Comparison of ENCODE assay signal across 8 cellular contexts in genomic region chr6:153131037-153131981, GRCh38. TPM values are rescaled to one million over a fixed set of nuclear protein-coding genes. Genes with fewer than 3 reads are reported as not detected.
DNase-seq lines count a peak whose midpoint lies in the region; ATAC-seq, FAIRE-seq and TF ChIP-seq lines count a peak whose summit lies in the region.

Gene RGS17, minus strand, starts transcription at chr6:153131282. Its CDS starts 87,264 bp downstream, at chr6:153044018.

- TF ChIP-seq POLR2A in H1 (IDR thresholded peaks at IDR 0.05; ENCODE audit: control extremely low read depth in 1 of 2, low read depth in 2 of 2, low read length in 2 of 2): no peak

- H2BK20ac ChIP-seq in H1 (ENCODE audit: low read length): no peak within 1 kb of the TSS

- H2BK12ac ChIP-seq in H1 (ENCODE audit: low read depth, low read length): 0 out of 2 replicates have a peak within 1 kb of the TSS, but pooled peaks have one; percentile 33

- H3K56ac ChIP-seq in H1 (replicated peaks; ENCODE audit: insufficient read length, low read depth, low read length): no peak within 1 kb of the TSS

- H2BK120ac ChIP-seq in H1 (replicated peaks; ENCODE audit: low read depth, low read length): no peak within 1 kb of the TSS

- H3K23ac ChIP-seq in H1 (ENCODE audit: insufficient read length): no peak within 1 kb of the TSS

- H2AFZ ChIP-seq in H1 (ENCODE audit: low read length): peak within 1 kb of the TSS; percentile 89

- no peak for FAIRE-seq in H1 (lab: Jason Lieb, UNC)

- TF ChIP-seq RAD21 in H1 (IDR thresholded peaks at IDR 0.05 in 1 of 2, conservative IDR thresholded peaks at IDR 0.05 in 1 of 2; ENCODE audit: low read depth in 2 of 2, low read length in 2 of 2): no peak

- no peak within 1 kb of the TSS for H3K4ac ChIP-seq in H1 (replicated peaks; ENCODE audit: insufficient read length, low read depth, low read length)

- peak within 1 kb of the TSS; percentile 65; the same call in 1 of the 2 replicates for H2BK15ac ChIP-seq in H1 (ENCODE audit: low read length)

- CTCF ChIA-PET in H1 (lab: Charles Lee; ENCODE audit: partially characterized antibody): interaction anchor here (0.9 to 1.0 kb wide), 2 partner anchors 71 to 268 kb away, joined by 3 read pairs; no protein-coding TSS in a partner anchor

- H3K14ac ChIP-seq in H1 (ENCODE audit: insufficient read length): no peak within 1 kb of the TSS

- H3K27ac ChIP-seq in VCaP (peak within 1 kb of the TSS; percentile 81), H1 (ENCODE audit: low read depth, low read length) (no peak within 1 kb of the TSS), lung (ENCODE audit: low read depth in 1 of 2, low read length in 1 of 2) (peak within 1 kb of the TSS in 1 of 2 donors; percentile 26)

- H3K27me3 ChIP-seq in MG63 (peaks cover 10% of the 10 kb centered on the region), H1 (replicated peaks in 1 of 4; ENCODE audit: control insufficient read depth in 3 of 4, extremely low read depth in 1 of 4, insufficient read depth in 3 of 4, low read length in 3 of 4) (peaks cover 0 to 19% (median 8%) of the 10 kb centered on the region in 4 experiments; a peak in 5 of 7 replicates), lung (ENCODE audit: control insufficient read depth, insufficient read depth) (peaks cover 3% of the 10 kb centered on the region)

- H2BK5ac ChIP-seq in H1 (ENCODE audit: low read depth, low read length): peak within 1 kb of the TSS; percentile 66; the same call in 1 of the 2 replicates

- peak within 1 kb of the TSS; percentile 19 for H4K91ac ChIP-seq in H1 (replicated peaks; ENCODE audit: insufficient read length, low read length)

- peaks cover 0 to 5% of the 10 kb centered on the region in 2 experiments for H4K20me1 ChIP-seq in H1 (replicated peaks in 1 of 2; ENCODE audit: control insufficient read depth in 1 of 2, insufficient read depth in 2 of 2, low read length in 2 of 2)

- H3K23me2 ChIP-seq in H1 (ENCODE audit: low read depth, low read length): peaks cover 12% of the 10 kb centered on the region

- H3K4me3 ChIP-seq in GM08714 (ENCODE audit: low read length): peak within 1 kb of the TSS; percentile 70
- H3K4me3 ChIP-seq in MG63: peak within 1 kb of the TSS; percentile 66
- H3K4me3 ChIP-seq in H1 (ENCODE audit: extremely low read depth in 1 of 4, insufficient read depth in 2 of 4, low read depth in 3 of 4, low read length in 4 of 4): peak within 1 kb of the TSS; percentile 77 to 100 (median 86)
- H3K4me3 ChIP-seq in lung: peak within 1 kb of the TSS; percentile 36

- H3K4me3 Mint-ChIP-seq in stimulated activated naive B cell treated with anti-CD40 and anti-IgM and Interleukin-4, amounts not matched to agents 10 μg/mL and 1 μg/mL and 100 μg/mL, for 72 hours: peak within 1 kb of the TSS; percentile 79 to 85

- peak within 1 kb of the TSS; percentile 38 to 59 (median 48); a peak in 4 of 7 replicates for H3K9ac ChIP-seq in H1 (replicated peaks in 1 of 4; ENCODE audit: extremely low read depth in 1 of 4, low read depth in 3 of 4, low read length in 3 of 4)

- H3K36me3 ChIP-seq in MG63: no peaks in the 10 kb centered on the region
- H3K36me3 ChIP-seq in H1 (ENCODE audit: control insufficient read depth in 2 of 4, insufficient read depth in 4 of 4, low read length in 3 of 4): no peaks in the 10 kb centered on the region
- H3K36me3 ChIP-seq in lung (ENCODE audit: control insufficient read depth in 2 of 2, insufficient read depth in 2 of 2, low read length in 2 of 2): no peaks in the 10 kb centered on the region

- peak; percentile 49 for ATAC-seq in lung (ENCODE audit: insufficient read depth, low FRiP score)
- ATAC-seq in stimulated activated naive B cell treated with anti-CD40 and anti-IgM and Interleukin-4, amounts not matched to agents 10 μg/mL and 1 μg/mL and 100 μg/mL, for 72 hours (replicated peaks): peak; percentile 54 to 67

- peaks cover 14 to 24% of the 10 kb centered on the region in 2 donors for H3K4me1 Mint-ChIP-seq in stimulated activated naive B cell treated with anti-CD40 and anti-IgM and Interleukin-4, amounts not matched to agents 10 μg/mL and 1 μg/mL and 100 μg/mL, for 72 hours

- DNase-seq in H4 (ENCODE audit: low spot score) (peak; percentile 27), MG63 (peak; percentile 64), H1 (ENCODE audit: low read depth in 1 of 2, low spot score in 2 of 2) (peak; percentile 53 to 81), lung (ENCODE audit: low spot score) (peak; percentile 42), SIG-M5 treated with dmso at 0.1 percent for 504 hours (lab: John Stamatoyannopoulos, UW; ENCODE audit: unreplicated experiment) (no peak)
- no peak for DNase-seq in stimulated activated naive B cell treated with anti-CD40 and anti-IgM and Interleukin-4, amounts not matched to agents 10 μg/mL and 1 μg/mL and 100 μg/mL, for 72 hours

- no peaks in the 10 kb centered on the region; the same call in 1 of the 2 replicates for H3K79me1 ChIP-seq in H1 (ENCODE audit: low read depth, low read length)

- no peak for TF ChIP-seq EP300 in H1 (IDR thresholded peaks at IDR 0.05; ENCODE audit: borderline replicate concordance in 1 of 2, low read depth in 2 of 2, low read length in 2 of 2)

- peaks cover 0 to 5% (median under 1%) of the 10 kb centered on the region in 4 experiments; a peak in 1 of 7 replicates for H3K4me1 ChIP-seq in H1 (replicated peaks in 1 of 4; ENCODE audit: control insufficient read depth in 3 of 4, insufficient read depth in 4 of 4, low read length in 3 of 4)
- H3K4me1 ChIP-seq in lung (ENCODE audit: control insufficient read depth in 2 of 2, insufficient read depth in 2 of 2, low read length in 2 of 2): peaks cover 5 to 7% of the 10 kb centered on the region in 2 donors

- peak within 1 kb of the TSS; percentile 91 to 97 for H3K4me2 ChIP-seq in H1 (ENCODE audit: insufficient read depth in 1 of 2, low read depth in 2 of 2, low read length in 2 of 2)

- peaks cover 3 to 4% of the 10 kb centered on the region in 2 donors for H3K9me3 Mint-ChIP-seq in stimulated activated naive B cell treated with anti-CD40 and anti-IgM and Interleukin-4, amounts not matched to agents 10 μg/mL and 1 μg/mL and 100 μg/mL, for 72 hours

- H4K5ac ChIP-seq in H1 (ENCODE audit: insufficient read length, low read depth, low read length): peak within 1 kb of the TSS; percentile 78

- no peaks in the 10 kb centered on the region for H3K9me3 ChIP-seq in MG63
- H3K9me3 ChIP-seq in H1 (ENCODE audit: insufficient read depth in 2 of 2, low read depth in 1 of 2, low read length in 1 of 2): peaks cover 0 to 3% of the 10 kb centered on the region in 2 experiments; a peak in 1 of 4 replicates
- H3K9me3 ChIP-seq in lung (ENCODE audit: control insufficient read depth in 2 of 2, insufficient read depth in 1 of 2, low read length in 1 of 2): no peaks in the 10 kb centered on the region

- peak within 1 kb of the TSS; percentile 94 for H4K8ac ChIP-seq in H1 (ENCODE audit: extremely low read depth, insufficient read depth, low read length)

- TF ChIP-seq CTCF in VCaP (conservative IDR thresholded peaks at IDR 0.05) (no peak), H1 (IDR thresholded peaks at IDR 0.05; ENCODE audit: control extremely low read depth in 1 of 3, insufficient read depth in 1 of 3, low read depth in 1 of 3, low read length in 3 of 3) (no peak), lung (IDR thresholded peaks at IDR 0.05; ENCODE audit: control extremely low read depth, extremely low read depth) (no peak)

- WGBS in H1 (ENCODE audit: extremely low coverage in 1 of 2, insufficient coverage in 1 of 2, insufficient read length in 1 of 2, insufficient replicate concordance in 2 of 2, low coverage in 1 of 2, low lambda C conversion rate in 2 of 2, missing lambda C conversion rate in 1 of 2), 2 experiments: 4% methylated on average over 45 of the region's 89 CpGs; no CpG with 5 or more reads in 1 of the 2 experiments
- WGBS in lung, 2 donors: 4% methylated on average over 55 to 89 of the region's 89 CpGs

- H3K18ac ChIP-seq in H1 (ENCODE audit: extremely low read depth, low read length): peak within 1 kb of the TSS; percentile 48

- H3K36me3 Mint-ChIP-seq in stimulated activated naive B cell treated with anti-CD40 and anti-IgM and Interleukin-4, amounts not matched to agents 10 μg/mL and 1 μg/mL and 100 μg/mL, for 72 hours: no peaks in the 10 kb centered on the region

- H3K79me2 ChIP-seq in H1 (ENCODE audit: control insufficient read depth in 1 of 2, insufficient read depth in 2 of 2, low read length in 2 of 2): peaks cover 0 to 10% of the 10 kb centered on the region in 2 experiments; a peak in 2 of 4 replicates

- H3K27ac Mint-ChIP-seq in stimulated activated naive B cell treated with anti-CD40 and anti-IgM and Interleukin-4, amounts not matched to agents 10 μg/mL and 1 μg/mL and 100 μg/mL, for 72 hours: no peak within 1 kb of the TSS

- H2AK5ac ChIP-seq in H1 (ENCODE audit: low read depth, low read length): no peak within 1 kb of the TSS

- peaks cover 40 to 60% of the 10 kb centered on the region in 2 donors for H3K27me3 Mint-ChIP-seq in stimulated activated naive B cell treated with anti-CD40 and anti-IgM and Interleukin-4, amounts not matched to agents 10 μg/mL and 1 μg/mL and 100 μg/mL, for 72 hours

- POLR2A ChIA-PET in H1 (lab: Charles Lee; ENCODE audit: partially characterized antibody): interaction anchor here (1.2 kb wide), 1 partner anchor 72 kb away, joined by 3 read pairs; no protein-coding TSS in a partner anchor

TF ChIP-seq in H1, 55 proteins besides CTCF, POLR2A, EP300 and RAD21 (continues in another document):
- TF ChIP-seq RBBP5 (IDR thresholded peaks at IDR 0.05; ENCODE audit: borderline replicate concordance, low read depth, low read length): peak; percentile 6; the same call in 1 of the 2 replicates
- 0 out of 4 replicates have a peak, but pooled peaks of 1 of the 2 experiments have one; percentile 37 for TF ChIP-seq SIN3A (conservative IDR thresholded peaks at IDR 0.05 in 1 of 2, IDR thresholded peaks at IDR 0.05 in 1 of 2; ENCODE audit: low read depth in 1 of 2, low read length in 2 of 2)
- peak; percentile 80 for TF ChIP-seq ASH2L (IDR thresholded peaks at IDR 0.05; ENCODE audit: low read length)

RNA-seq across cellular contexts. Expression of gene RGS17, which starts in this region (rescaled TPM):
- 1.1 and 1.5 TPM in 2 replicates for total RNA-seq in H4 (2014; rRNA removed; shearing (Covaris generic))
- total RNA-seq in MG63 (2014; rRNA removed; shearing (Covaris generic); ENCODE audit: low replicate concordance): 0.20 and 0.36 TPM in 2 replicates
- total RNA-seq in H1 (2021; fragmentation: NEBNext Ultra II Directional; extraction: Animal tissue kit (Norgen Biotek cat#: 25700)): 10.7 and 12.2 TPM in 2 replicates
- 2.0 and 2.3 TPM in 2 replicates for polyA plus RNA-seq in H1 (2011; rRNA removed)
- 2.4 TPM for polyA plus RNA-seq in H1 (2011; cell fraction: cytosol; rRNA removed)
- 4.0 TPM for polyA plus RNA-seq in H1 (2011; cell fraction: nucleus; rRNA removed)
- polyA plus RNA-seq in H1 (2012, experiment 1 of 2): 1.9 to 4.3 TPM (median 2.4 TPM) in 4 replicates
- 0.54 TPM for polyA plus RNA-seq in H1 (2012, experiment 2 of 2)
- 11.1 TPM for polyA plus RNA-seq in H1 (2013, experiment 1 of 2)
- 9.0 TPM for polyA plus RNA-seq in H1 (2013, experiment 2 of 2)
- polyA minus RNA-seq in H1 (2011; rRNA and poly(A)+ RNA removed): 6.2 and 6.8 TPM in 2 replicates
- 6.7 TPM for polyA minus RNA-seq in H1 (2011; cell fraction: cytosol; rRNA and poly(A)+ RNA removed)
- 18.0 TPM for polyA minus RNA-seq in H1 (2011; cell fraction: nucleus; rRNA and poly(A)+ RNA removed)
- 1 to 10 TPM in 1 of 2 donors, under 1 TPM in 1; 0.64 to 1.7 TPM for total RNA-seq in lung
- under 1 TPM; 0.17 to 0.18 TPM for polyA plus RNA-seq in lung

Comparison
In these comparisons a context has a peak if more than half of its experiments do, and no peak if none do; other contexts are left out.
1. Peak in DNase-seq and H3K4me3 ChIP-seq in MG63; RNA of the gene not detected or under 1 TPM.
2. H3K4me3 ChIP-seq: peak in every context shown above with its lines; median percentile 86 in H1; 70 in GM08714; 66 in MG63; 36 in lung.
3. DNase-seq: peak in H4 (single experiment), H1 (2 of 2) and lung (single experiment); none in stimulated activated naive B cell treated with anti-CD40 and anti-IgM and Interleukin-4, amounts not matched to agents 10 μg/mL and 1 μg/mL and 100 μg/mL, for 72 hours (single experiment) and SIG-M5 treated with dmso at 0.1 percent for 504 hours (single experiment).